Comparison of ENCODE assay signal across 2 cellular contexts in genomic region chr22:38481871-38482332, GRCh38.
TF ChIP-seq lines count a peak whose summit lies in the region.

No MANE protein-coding gene starts in this region.

TF ChIP-seq in GM12891, 5 proteins besides CTCF, POLR2A, EP300 and RAD21:
- TF ChIP-seq SPI1 (IDR thresholded peaks at IDR 0.05; ENCODE audit: low read depth, low read length) (no peak), POLR2AphosphoS5 (IDR thresholded peaks at IDR 0.05; ENCODE audit: low read depth, low read length) (peak; percentile 79)

TF ChIP-seq in GM12878, 131 proteins besides CTCF, POLR2A, EP300 and RAD21:
- TF ChIP-seq CBFB (IDR thresholded peaks at IDR 0.05; ENCODE audit: low read depth): peak; percentile 58; the same call in 1 of the 2 replicates
- peak; percentile 63 for TF ChIP-seq PML (IDR thresholded peaks at IDR 0.05; ENCODE audit: low read length)
- peak; percentile 30; the same call in 1 of the 2 replicates for TF ChIP-seq ATF2 (IDR thresholded peaks at IDR 0.05; ENCODE audit: low read length)
- TF ChIP-seq PBX3 (IDR thresholded peaks at IDR 0.05; ENCODE audit: insufficient replicate concordance, low read depth, low read length): no peak
- TF ChIP-seq SMARCA5 (IDR thresholded peaks at IDR 0.05): no peak
- TF ChIP-seq POLR2AphosphoS2 (IDR thresholded peaks at IDR 0.05; ENCODE audit: low read depth, low read length): peak; percentile 40; the same call in 1 of the 2 replicates
- TF ChIP-seq RUNX3 (IDR thresholded peaks at IDR 0.05; ENCODE audit: low read length): peak; percentile 1; the same call in 1 of the 2 replicates
- TF ChIP-seq MYB (IDR thresholded peaks at IDR 0.05; ENCODE audit: borderline replicate concordance, low read depth, low read length): no peak
